ENCODE assay signal across 1 cellular context in genomic region chr14:22646570-22647254, GRCh38.
TF ChIP-seq lines count a peak whose summit lies in the region.

No MANE protein-coding gene starts in this region.

TF ChIP-seq in HEK293, 187 proteins besides CTCF, POLR2A, EP300 and RAD21 (continued from another document):
- TF ChIP-seq ZNF518A (tag by site-specific recombination; conservative IDR thresholded peaks at IDR 0.05; ENCODE audit: low read depth): no peak; the same call in 1 of the 2 replicates
- no peak for TF ChIP-seq ZNF146 (tag by site-specific recombination; IDR thresholded peaks at IDR 0.05)
- TF ChIP-seq BCL11B (tag by site-specific recombination; IDR thresholded peaks at IDR 0.05; ENCODE audit: low read depth): no peak
- TF ChIP-seq ATF2 (tag by site-specific recombination; IDR thresholded peaks at IDR 0.05; ENCODE audit: low read depth): peak; percentile 95
- TF ChIP-seq ZNF391 (tag by site-specific recombination; IDR thresholded peaks at IDR 0.05; ENCODE audit: borderline replicate concordance, low read depth): no peak
- no peak for TF ChIP-seq ZNF169 (tag by site-specific recombination; IDR thresholded peaks at IDR 0.05)
- TF ChIP-seq ZNF404 (tag by site-specific recombination; IDR thresholded peaks at IDR 0.05): no peak
- TF ChIP-seq ZNF544 (tag by site-specific recombination; IDR thresholded peaks at IDR 0.05): no peak
- TF ChIP-seq YY1 (tag by site-specific recombination; IDR thresholded peaks at IDR 0.05): no peak
- no peak for TF ChIP-seq ZNF677 (tag by site-specific recombination; IDR thresholded peaks at IDR 0.05)
- TF ChIP-seq ZNF423 (tag by site-specific recombination; IDR thresholded peaks at IDR 0.05): no peak
- TF ChIP-seq ZNF280D (tag by site-specific recombination; IDR thresholded peaks at IDR 0.05): no peak
- TF ChIP-seq PRDM4 (tag by site-specific recombination; IDR thresholded peaks at IDR 0.05): no peak
- TF ChIP-seq ZNF473 (tag by site-specific recombination; IDR thresholded peaks at IDR 0.05): no peak
- TF ChIP-seq ZNF335 (tag by site-specific recombination; conservative IDR thresholded peaks at IDR 0.05): peak; percentile 41
- no peak for TF ChIP-seq ZNF350 (tag by site-specific recombination; IDR thresholded peaks at IDR 0.05)
- TF ChIP-seq ZNF24 (tag by site-specific recombination; IDR thresholded peaks at IDR 0.05): no peak
- no peak for TF ChIP-seq ZFP3 (tag by site-specific recombination; IDR thresholded peaks at IDR 0.05; ENCODE audit: low read depth)
- no peak for TF ChIP-seq ZNF184 (tag by site-specific recombination; IDR thresholded peaks at IDR 0.05)
- 0 out of 2 replicates have a peak, but pooled peaks have one; percentile 34 for TF ChIP-seq ZNF600 (tag by site-specific recombination; IDR thresholded peaks at IDR 0.05)
- TF ChIP-seq ZNF785 (tag by site-specific recombination; IDR thresholded peaks at IDR 0.05): no peak
- no peak for TF ChIP-seq ZNF280C (tag by site-specific recombination; IDR thresholded peaks at IDR 0.05)
- TF ChIP-seq KLF16 (tag by site-specific recombination; IDR thresholded peaks at IDR 0.05): no peak
